13 cellular contexts compared by ENCODE assay signal in the genomic region with DNA sequence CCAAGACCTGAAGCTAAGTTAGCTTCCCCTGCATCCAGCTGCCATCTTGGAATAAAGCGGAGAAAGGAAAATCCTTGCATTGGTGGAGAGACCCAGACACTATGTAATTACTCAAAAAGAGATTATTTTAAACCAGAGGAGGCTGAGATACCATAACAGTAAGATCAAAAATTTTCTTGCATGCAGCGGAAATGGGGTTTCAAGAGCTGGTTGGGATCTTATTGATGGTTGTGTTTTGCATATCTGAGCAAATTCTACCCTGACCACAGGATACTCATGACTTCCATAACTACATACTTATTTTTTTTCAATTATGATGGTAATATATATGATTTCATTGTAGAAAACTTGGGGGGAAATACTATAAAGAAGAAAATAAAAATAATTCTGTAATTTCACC. TPM values are rescaled to one million over a fixed set of nuclear protein-coding genes. Genes with fewer than 3 reads are reported as not detected.
"Had no signal": no experiment of that assay in that cellular context is flagged by ENCODE, and none has a peak within 500 bp of the region (broad histone marks: within the 10 kb centered on the region; RNA-seq: fewer than 3 reads in every experiment).

No MANE protein-coding gene starts in this region.

- H3K27me3 ChIP-seq: transverse colon had no signal

- DNase-seq: activated CD4-positive, alpha-beta T cell treated with anti-CD3 and anti-CD28 coated beads for 1 hour; activated effector memory CD4-positive, alpha-beta T cell treated with Interleukin-2 at 50 U/mL for 16 hours; effector CD4-positive, alpha-beta T cell; foreskin melanocyte; heart right ventricle; islet precursor cell; mammary epithelial cell; posterior cingulate gyrus; SIG-M5; transverse colon had no signal

- H3K9me3 ChIP-seq: heart right ventricle, transverse colon had no signal

- ATAC-seq: heart right ventricle, left lobe of liver had no signal

- H3K36me3 Mint-ChIP-seq: naive thymus-derived CD8-positive, alpha-beta T cell had no signal

- H3K9me3 Mint-ChIP-seq: naive thymus-derived CD8-positive, alpha-beta T cell had no signal

- H3K36me3 ChIP-seq: cardiac muscle cell, heart right ventricle, transverse colon had no signal

- H3K4me3 ChIP-seq: cardiac muscle cell, heart right ventricle, transverse colon had no signal

- H3K27ac ChIP-seq: cardiac muscle cell, heart right ventricle, transverse colon had no signal

RNA-seq across cellular contexts. Expression of gene TMEM158, which starts 17.5 kb away (rescaled TPM):
- polyA plus RNA-seq: naive thymus-derived CD8-positive, alpha-beta T cell had no signal
